ENCODE assay signal across 21 cellular contexts in genomic region chr2:164523726-164524125, GRCh38.
A peak's percentile ranks its signal among the peaks of the same experiment; 100 is the strongest.
DNase-seq lines count a peak whose midpoint lies in the region; FAIRE-seq and TF ChIP-seq lines count a peak whose summit lies in the region.
"Had no signal": no experiment of that assay in that cellular context is flagged by ENCODE, and none has a peak within 500 bp of the region (broad histone marks: within the 10 kb centered on the region; RNA-seq: fewer than 3 reads in every experiment).

No MANE protein-coding gene starts in this region.

- no peaks in the 10 kb centered on the region for H3K4me1 Mint-ChIP-seq in activated T-helper 2 cell treated with anti-CD3 and anti-CD28 coated beads, Interferon-gamma antibody, Interleukin-2, Interleukin-4, amounts not matched to agents 10 μg/mL and 5 μg/mL and 100 μg/mL, durations not matched to agents 14 hours and 24 hours and 36 hours (ENCODE audit: low read depth)

- no peaks in the 10 kb centered on the region for H3K79me2 ChIP-seq in GM23248 (ENCODE audit: insufficient read depth)
- no peaks in the 10 kb centered on the region for H3K79me2 ChIP-seq in OCI-LY7 (ENCODE audit: insufficient read depth, low read depth, low read length)

- CTCF ChIA-PET in OCI-LY7 (lab: Charles Lee; ENCODE audit: unreplicated experiment): no interaction called here

- H3K9ac ChIP-seq in GM23248: no peak overlapping the region
- H3K9ac ChIP-seq: SK-N-SH had no signal

- H3K4me1 ChIP-seq in GM23248 (ENCODE audit: insufficient read depth) (peaks cover 12% of the 10 kb centered on the region), OCI-LY7 (ENCODE audit: insufficient read depth, low read length, poor library complexity, severe bottlenecking) (no peaks in the 10 kb centered on the region)

- WGBS in GM23248 (ENCODE audit: low coverage in 1 of 2, low lambda C conversion rate in 2 of 2, missing lambda C conversion rate in 2 of 2), 2 experiments: 43 to 48% methylated on average over 1 of the region's 1 CpG

- in situ Hi-C loops in GM23248 (cut with MboI): no loop called here

- H3K4me2 ChIP-seq in GM23248 (ENCODE audit: unreplicated experiment) (no peak overlapping the region), OCI-LY7 (ENCODE audit: low read length) (no peak overlapping the region)
- H3K4me2 ChIP-seq: SK-N-SH had no signal

- no peak overlapping the region for H3K27ac Mint-ChIP-seq in activated T-helper 2 cell treated with anti-CD3 and anti-CD28 coated beads, Interferon-gamma antibody, Interleukin-2, Interleukin-4, amounts not matched to agents 10 μg/mL and 5 μg/mL and 100 μg/mL, durations not matched to agents 14 hours and 24 hours and 36 hours

- no peak overlapping the region for H3K4me3 Mint-ChIP-seq in activated T-helper 2 cell treated with anti-CD3 and anti-CD28 coated beads, Interferon-gamma antibody, Interleukin-2, Interleukin-4, amounts not matched to agents 10 μg/mL and 5 μg/mL and 100 μg/mL, durations not matched to agents 14 hours and 24 hours and 36 hours (ENCODE audit: low read depth)

- POLR2A ChIA-PET in OCI-LY7 (lab: Charles Lee): interaction anchor here (0.6 kb wide), 1 partner anchor 56 kb away, joined by 3 read pairs; no protein-coding TSS in a partner anchor

- FAIRE-seq in RCC 7860 (lab: Jason Lieb, UNC): no peak
- FAIRE-seq: GM18507, H54 had no signal

- intact Hi-C loops in OCI-LY7 (cut with micrococcal nuclease; ENCODE audit: unreplicated experiment): no loop called here
- intact Hi-C loops in activated T-helper 2 cell treated with anti-CD3 and anti-CD28 coated beads, Interferon-gamma antibody, Interleukin-2, Interleukin-4, amounts not matched to agents 10 μg/mL and 5 μg/mL and 100 μg/mL, durations not matched to agents 14 hours and 24 hours and 36 hours (cut with micrococcal nuclease): no loop called here

- peaks cover 7% of the 10 kb centered on the region for H3K9me3 Mint-ChIP-seq in activated T-helper 2 cell treated with anti-CD3 and anti-CD28 coated beads, Interferon-gamma antibody, Interleukin-2, Interleukin-4, amounts not matched to agents 10 μg/mL and 5 μg/mL and 100 μg/mL, durations not matched to agents 14 hours and 24 hours and 36 hours

- H3K9me2 ChIP-seq in GM23248 (ENCODE audit: insufficient read depth): no peaks in the 10 kb centered on the region
- no peaks in the 10 kb centered on the region for H3K9me2 ChIP-seq in OCI-LY7 (ENCODE audit: insufficient read depth, low read length)
- H3K9me2 ChIP-seq: SK-N-SH had no signal

- H4K20me1 ChIP-seq in GM23248 (ENCODE audit: insufficient read depth) (no peaks in the 10 kb centered on the region), OCI-LY7 (ENCODE audit: insufficient read depth, low read length) (no peaks in the 10 kb centered on the region)

- no peaks in the 10 kb centered on the region for H3K36me3 ChIP-seq in GM23248 (ENCODE audit: low read depth)
- H3K36me3 ChIP-seq in OCI-LY7 (ENCODE audit: insufficient read depth, low read length): no peaks in the 10 kb centered on the region

- H3K9me3 ChIP-seq in GM23248 (ENCODE audit: low read depth): no peaks in the 10 kb centered on the region
- no peaks in the 10 kb centered on the region for H3K9me3 ChIP-seq in OCI-LY7 (ENCODE audit: low read length)
- H3K9me3 ChIP-seq: SK-N-SH had no signal

- no peaks in the 10 kb centered on the region for H3K27me3 Mint-ChIP-seq in activated T-helper 2 cell treated with anti-CD3 and anti-CD28 coated beads, Interferon-gamma antibody, Interleukin-2, Interleukin-4, amounts not matched to agents 10 μg/mL and 5 μg/mL and 100 μg/mL, durations not matched to agents 14 hours and 24 hours and 36 hours (ENCODE audit: low read depth)

- H2AFZ ChIP-seq in GM23248 (no peak overlapping the region), OCI-LY7 (ENCODE audit: low read length) (no peak overlapping the region)

- H3K4me3 ChIP-seq in GM23248 (no peak overlapping the region), foreskin fibroblast (ENCODE audit: low read depth in 1 of 2, low read length in 2 of 2) (no peak overlapping the region), skeletal muscle cell (ENCODE audit: low read depth, low read length) (no peak overlapping the region), OCI-LY7 (ENCODE audit: low read depth, low read length, poor library complexity, severe bottlenecking) (no peak overlapping the region)

- H3K36me3 Mint-ChIP-seq in activated T-helper 2 cell treated with anti-CD3 and anti-CD28 coated beads, Interferon-gamma antibody, Interleukin-2, Interleukin-4, amounts not matched to agents 10 μg/mL and 5 μg/mL and 100 μg/mL, durations not matched to agents 14 hours and 24 hours and 36 hours (ENCODE audit: low read depth): no peaks in the 10 kb centered on the region

- H3F3A ChIP-seq in GM23248 (ENCODE audit: insufficient read depth): peaks cover 6% of the 10 kb centered on the region; the same call in 1 of the 2 replicates

- H3K27me3 ChIP-seq in GM23248 (replicated peaks; ENCODE audit: insufficient read depth): no peaks in the 10 kb centered on the region

- no peak for TF ChIP-seq CTCF in foreskin fibroblast (IDR thresholded peaks at IDR 0.05; ENCODE audit: low read depth, low read length)
- TF ChIP-seq CTCF in OCI-LY7 (conservative IDR thresholded peaks at IDR 0.05; ENCODE audit: low read length): no peak

- BruUV-seq in OCI-LY7 (replicated peaks; lab: Mats Ljungman, UMichigan): no TSS peak

- H3K27ac ChIP-seq in GM23248 (no peak overlapping the region), OCI-LY7 (ENCODE audit: low read depth, low read length, poor library complexity, severe bottlenecking) (no peak overlapping the region)

- DNase-seq in GM23248 (peak; percentile 7), RCC 7860 (ENCODE audit: low spot score) (peak; percentile 33), foreskin fibroblast (peak; percentile 1 to 56), skeletal muscle cell (ENCODE audit: low read depth) (peak; percentile 34), OCI-LY7 (ENCODE audit: low spot score) (no peak), middle frontal gyrus (ENCODE audit: extremely low spot score, low spot score) (no peak)
- DNase-seq in activated T-helper 2 cell treated with anti-CD3 and anti-CD28 coated beads, Interferon-gamma antibody, Interleukin-2, Interleukin-4, amounts not matched to agents 10 μg/mL and 5 μg/mL and 100 μg/mL, durations not matched to agents 14 hours and 24 hours and 36 hours (ENCODE audit: low spot score): no peak
- DNase-seq: DMS153, DND-41, NCI-H1092, NCI-H1436 treated with DMSO at 0.1 percent for 48 hours, NCI-H1930, NCI-H2107, NCI-H446 treated with DMSO at 0.1 percent for 48 hours, NCI-H526, NCI-H82, SIG-M5, SK-N-SH, SW 1271 had no signal

Comparison
In these comparisons a context has a peak if more than half of its experiments do, and no peak if none do; other contexts are left out.
1. DNase-seq: peak in GM23248 (single experiment), RCC 7860 (single experiment), foreskin fibroblast (2 of 2) and skeletal muscle cell (single experiment); none in OCI-LY7 (single experiment), middle frontal gyrus (single experiment) and activated T-helper 2 cell treated with anti-CD3 and anti-CD28 coated beads, Interferon-gamma antibody, Interleukin-2, Interleukin-4, amounts not matched to agents 10 μg/mL and 5 μg/mL and 100 μg/mL, durations not matched to agents 14 hours and 24 hours and 36 hours (single experiment).